1 cellular context compared by ENCODE assay signal in the genomic region with DNA sequence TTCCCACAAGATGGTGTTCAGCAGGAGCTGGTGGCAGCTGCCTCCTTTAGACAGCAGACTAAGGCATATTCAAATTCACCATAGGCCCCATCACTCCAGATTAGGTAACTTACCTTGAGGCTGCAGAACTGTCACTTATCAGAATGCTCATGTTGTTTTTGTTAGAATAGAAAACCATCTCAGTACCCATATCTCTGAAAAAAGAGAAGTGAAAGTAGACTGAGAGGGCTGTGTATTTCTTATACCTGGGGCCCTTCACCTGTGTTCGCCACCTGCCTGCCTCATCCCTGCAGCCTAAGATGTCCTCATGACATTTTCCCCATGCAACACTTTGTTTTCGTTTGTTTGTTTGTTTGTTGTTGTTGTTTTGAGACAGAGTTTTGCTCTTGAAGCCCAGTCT.
TF ChIP-seq lines count a peak whose summit lies in the region.

No MANE protein-coding gene starts in this region.

TF ChIP-seq in HepG2, 621 proteins besides CTCF, POLR2A, EP300 and RAD21 (continued from another document):
- TF ChIP-seq, protein P1, sequence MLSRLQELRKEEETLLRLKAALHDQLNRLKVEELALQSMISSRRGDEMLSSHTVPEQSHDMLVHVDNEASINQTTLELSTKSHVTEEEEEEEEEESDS (CRISPR knock-in tag; IDR thresholded peaks at IDR 0.05; ENCODE audit: borderline replicate concordance), result no peak
- no peak for TF ChIP-seq GFI1 (CRISPR knock-in tag; IDR thresholded peaks at IDR 0.05; ENCODE audit: borderline replicate concordance)
- TF ChIP-seq ZNF713 (CRISPR knock-in tag; IDR thresholded peaks at IDR 0.05), result no peak
- TF ChIP-seq, protein P2, sequence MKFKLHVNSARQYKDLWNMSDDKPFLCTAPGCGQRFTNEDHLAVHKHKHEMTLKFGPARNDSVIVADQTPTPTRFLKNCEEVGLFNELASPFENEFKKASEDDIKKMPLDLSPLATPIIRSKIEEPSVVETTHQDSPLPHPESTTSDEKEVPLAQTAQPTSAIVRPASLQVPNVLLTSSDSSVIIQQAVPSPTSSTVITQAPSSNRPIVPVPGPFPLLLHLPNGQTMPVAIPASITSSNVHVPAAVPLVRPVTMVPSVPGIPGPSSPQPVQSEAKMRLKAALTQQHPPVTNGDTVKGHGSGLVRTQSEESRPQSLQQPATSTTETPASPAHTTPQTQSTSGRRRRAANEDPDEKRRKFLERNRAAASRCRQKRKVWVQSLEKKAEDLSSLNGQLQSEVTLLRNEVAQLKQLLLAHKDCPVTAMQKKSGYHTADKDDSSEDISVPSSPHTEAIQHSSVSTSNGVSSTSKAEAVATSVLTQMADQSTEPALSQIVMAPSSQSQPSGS (CRISPR knock-in tag; IDR thresholded peaks at IDR 0.05), result no peak
